ENCODE assay signal across 13 cellular contexts in genomic region chr6:137816133-137816579, GRCh38. TPM values are rescaled to one million over a fixed set of nuclear protein-coding genes. Genes with fewer than 3 reads are reported as not detected.
A peak's percentile ranks its signal among the peaks of the same experiment; 100 is the strongest.
DNase-seq lines count a peak whose midpoint lies in the region; ATAC-seq, FAIRE-seq and TF ChIP-seq lines count a peak whose summit lies in the region.
"Had no signal": no experiment of that assay in that cellular context is flagged by ENCODE, and none has a peak within 500 bp of the region (broad histone marks: within the 10 kb centered on the region; RNA-seq: fewer than 3 reads in every experiment).

No MANE protein-coding gene starts in this region.

- SMC1A ChIA-PET in GM12878 (lab: Charles Lee; ENCODE audit: uncharacterized antibody, unreplicated experiment) = interaction anchor here (0.7 to 2.7 kb wide), 18 partner anchors 9 to 108 kb away, joined by 3 to 15 read pairs (median 4); partner anchors contain the start of gene TNFAIP3

- no peaks in the 10 kb centered on the region for H3K9me3 ChIP-seq in BLaER1 treated with 17β-estradiol and CSF1 and Interleukin-3, amounts not matched to agents 10 nM and 100 nM (replicated peaks in 1 of 11)
- H3K9me3 ChIP-seq in GM12878 (replicated peaks; ENCODE audit: control insufficient read depth, insufficient read depth, low read length) (peaks cover 2% of the 10 kb centered on the region; the same call in 1 of the 3 replicates), endodermal cell (ENCODE audit: control insufficient read depth, low read length) (no peaks in the 10 kb centered on the region)
- H3K9me3 ChIP-seq: left lung had no signal

- peak overlapping the region; percentile 61 to 91 (median 81) for H3K4me2 ChIP-seq in BLaER1 treated with 17β-estradiol and CSF1 and Interleukin-3, amounts not matched to agents 10 nM and 100 nM
- H3K4me2 ChIP-seq in GM12878 (ENCODE audit: control insufficient read depth, insufficient read depth) = peak overlapping the region; percentile 92

- H3K9me3 Mint-ChIP-seq in endodermal cell = no peaks in the 10 kb centered on the region
- H3K9me3 Mint-ChIP-seq: WTC11 had no signal

- peak; percentile 33 for ATAC-seq in GM18907 (IDR thresholded peaks at IDR 0.05; ENCODE audit: unreplicated experiment)
- ATAC-seq in HG03432 (IDR thresholded peaks at IDR 0.05; ENCODE audit: unreplicated experiment) = peak; percentile 51
- peak; percentile 65 for ATAC-seq in GM12878
- ATAC-seq: left lung, WTC11 had no signal

- H3K27me3 ChIP-seq in BLaER1 treated with 17β-estradiol and CSF1 and Interleukin-3, amounts not matched to agents 10 nM and 100 nM = no peaks in the 10 kb centered on the region
- H3K27me3 ChIP-seq in GM12878 (replicated peaks in 1 of 2; ENCODE audit: control insufficient read depth in 2 of 2, insufficient read depth in 2 of 2, low read length in 1 of 2) = no peaks in the 10 kb centered on the region
- no peaks in the 10 kb centered on the region for H3K27me3 ChIP-seq in endodermal cell (ENCODE audit: control insufficient read depth, insufficient read depth, low read length, poor library complexity, severe bottlenecking)
- H3K27me3 ChIP-seq: brain microvascular endothelial cell, left lung had no signal

- H3K4me1 Mint-ChIP-seq in endodermal cell = no peaks in the 10 kb centered on the region

- intact Hi-C loops in GM12878 (cut with micrococcal nuclease; ENCODE audit: unreplicated experiment) = no loop called here

- no peak for TF ChIP-seq RAD21 in GM12878 (IDR thresholded peaks at IDR 0.05; ENCODE audit: insufficient read depth, low read depth, low read length)

- no peak overlapping the region for H3K27ac Mint-ChIP-seq in endodermal cell
- H3K27ac Mint-ChIP-seq: WTC11 had no signal

- RAD21 ChIA-PET in GM12878 (lab: Charles Lee; ENCODE audit: unreplicated experiment) = interaction anchor here (0.7 to 4.2 kb wide), 15 partner anchors 9 to 129 kb away, joined by 3 to 12 read pairs (median 4); no protein-coding TSS in a partner anchor

- in situ Hi-C loops in GM12878 (cut with MboI) = no loop called here

- TF ChIP-seq EP300 in GM12878 (IDR thresholded peaks at IDR 0.05; ENCODE audit: borderline replicate concordance in 1 of 2, control insufficient read depth in 1 of 2, low read depth in 2 of 2, low read length in 2 of 2) = no peak

- TF ChIP-seq CTCF in GM12878 (IDR thresholded peaks at IDR 0.05 in 2 of 3, conservative IDR thresholded peaks at IDR 0.05 in 1 of 3; ENCODE audit: control insufficient read depth in 2 of 3, extremely low read depth in 1 of 3, insufficient read depth in 1 of 3, low read depth in 3 of 3, low read length in 3 of 3) = no peak
- TF ChIP-seq CTCF in endodermal cell (conservative IDR thresholded peaks at IDR 0.05) = no peak

- POLR2A ChIA-PET in GM12878 (lab: Charles Lee) = interaction anchor here (0.6 to 1.8 kb wide), 7 partner anchors 10 to 52 kb away, joined by 3 to 10 read pairs (median 5); no protein-coding TSS in a partner anchor

- CTCF ChIA-PET in GM12878 (lab: Yijun Ruan, JAX) = interaction anchor here (0.9 to 1.9 kb wide), 5 partner anchors 9 to 123 kb away, joined by 3 to 14 read pairs (median 3); no protein-coding TSS in a partner anchor

- peak overlapping the region in 7 of 11 experiments; percentile 7 to 63 (median 37); a peak in 11 of 22 replicates for H3K9ac ChIP-seq in BLaER1 treated with 17β-estradiol and CSF1 and Interleukin-3, amounts not matched to agents 10 nM and 100 nM
- H3K9ac ChIP-seq in GM12878 (ENCODE audit: control insufficient read depth, insufficient read depth, low read length) = peak overlapping the region; percentile 57
- H3K9ac ChIP-seq in endodermal cell (ENCODE audit: extremely low read depth, low read length, poor library complexity, severe bottlenecking) = no peak overlapping the region

- DNase-seq in GM12878 (ENCODE audit: low read depth, low spot score) = no peak
- DNase-seq in NCI-H1436 (lab: John Stamatoyannopoulos, UW) = no peak
- no peak for DNase-seq in AG08396 (ENCODE audit: low spot score)
- DNase-seq in endodermal cell = no peak
- DNase-seq in HPDE6-E6E7 (ENCODE audit: extremely low spot score) = no peak
- DNase-seq: brain microvascular endothelial cell, COR-L47, left lung, NCI-H1092 had no signal

- H3K36me3 ChIP-seq in BLaER1 treated with 17β-estradiol and CSF1 and Interleukin-3, amounts not matched to agents 10 nM and 100 nM = no peaks in the 10 kb centered on the region
- H3K36me3 ChIP-seq in GM12878 (ENCODE audit: control insufficient read depth in 2 of 2, insufficient read depth in 2 of 2, low read length in 1 of 2) (no peaks in the 10 kb centered on the region), endodermal cell (ENCODE audit: control insufficient read depth, insufficient read depth, low read length) (no peaks in the 10 kb centered on the region)
- H3K36me3 ChIP-seq: brain microvascular endothelial cell, left lung had no signal

- BruUV-seq in GM12878 (replicated peaks; lab: Mats Ljungman, UMichigan) = no TSS peak

- H3K79me2 ChIP-seq in GM12878 (ENCODE audit: control insufficient read depth, insufficient read depth, low read length) = no peaks in the 10 kb centered on the region

- no peak overlapping the region for H3K4me3 Mint-ChIP-seq in endodermal cell
- H3K4me3 Mint-ChIP-seq: WTC11 had no signal

- H3K4me3 ChIP-seq in BLaER1 treated with 17β-estradiol and CSF1 and Interleukin-3, amounts not matched to agents 10 nM and 100 nM = peak overlapping the region in 1 of 10 experiments; percentile 17; a peak in 4 of 20 replicates
- peak overlapping the region; percentile 44; the same call in 1 of the 2 replicates for H3K4me3 ChIP-seq in GM12878
- H3K4me3 ChIP-seq in endodermal cell (ENCODE audit: low read length) = no peak overlapping the region
- H3K4me3 ChIP-seq: left lung had no signal

- no peak for TF ChIP-seq POLR2A in GM12878 (IDR thresholded peaks at IDR 0.05; ENCODE audit: low read depth, low read length)

- H3K4me1 ChIP-seq in BLaER1 treated with 17β-estradiol and CSF1 and Interleukin-3, amounts not matched to agents 10 nM and 100 nM = peaks cover 61 to 75% (median 65%) of the 10 kb centered on the region in 10 experiments
- peaks cover 41% of the 10 kb centered on the region for H3K4me1 ChIP-seq in GM12878 (ENCODE audit: control insufficient read depth, insufficient read depth, low read length)
- H3K4me1 ChIP-seq in endodermal cell (ENCODE audit: control insufficient read depth, insufficient read depth, low read length) = no peaks in the 10 kb centered on the region

- WGBS in GM12878 (ENCODE audit: insufficient coverage, insufficient replicate concordance, low lambda C conversion rate, missing lambda C conversion rate) = 31% methylated on average over 6 of the region's 6 CpGs
- WGBS in endodermal cell (ENCODE audit: insufficient coverage in 1 of 2, insufficient read length in 1 of 2), 2 experiments = 76 to 100% methylated on average over 1 to 6 of the region's 6 CpGs

- no peak for FAIRE-seq in GM12878 (lab: Jason Lieb, UNC)

- H3K27me3 Mint-ChIP-seq in endodermal cell (ENCODE audit: insufficient read depth) = no peaks in the 10 kb centered on the region

- peak overlapping the region in 10 of 11 experiments; percentile 16 to 82 (median 50); a peak in 16 of 22 replicates for H3K27ac ChIP-seq in BLaER1 treated with 17β-estradiol and CSF1 and Interleukin-3, amounts not matched to agents 10 nM and 100 nM
- H3K27ac ChIP-seq in GM12878 (ENCODE audit: control insufficient read depth, insufficient read depth) (peak overlapping the region; percentile 81), endodermal cell (ENCODE audit: low read depth, low read length) (no peak overlapping the region)
- H3K27ac ChIP-seq: brain microvascular endothelial cell had no signal

- no peaks in the 10 kb centered on the region for H3K36me3 Mint-ChIP-seq in endodermal cell (ENCODE audit: low read depth)
- H3K36me3 Mint-ChIP-seq: WTC11 had no signal

- H4K20me1 ChIP-seq in BLaER1 treated with 17β-estradiol and CSF1 and Interleukin-3, amounts not matched to agents 10 nM and 100 nM = no peaks in the 10 kb centered on the region
- no peaks in the 10 kb centered on the region for H4K20me1 ChIP-seq in GM12878 (ENCODE audit: control insufficient read depth, insufficient read depth)

- peak overlapping the region; percentile 82 for H2AFZ ChIP-seq in GM12878 (ENCODE audit: control insufficient read depth, low read depth, low read length)

TF ChIP-seq in GM12878, 131 proteins besides CTCF, POLR2A, EP300 and RAD21 (continues in another document):
- peak; percentile 58; the same call in 1 of the 2 replicates for TF ChIP-seq RELB (IDR thresholded peaks at IDR 0.05; ENCODE audit: low read depth)
- TF ChIP-seq DPF2 (IDR thresholded peaks at IDR 0.05) = peak; percentile 47; the same call in 1 of the 2 replicates

RNA-seq across cellular contexts. Expression of gene TNFAIP3, which starts 50.9 kb away (rescaled TPM):
- 258 and 260 TPM in 2 replicates for total RNA-seq in GM12878 (2013; cell fraction: nucleolus; rRNA removed)
- 84.0 and 96.8 TPM in 2 replicates for total RNA-seq in GM12878 (2014; rRNA removed)
- 81.4 and 82.4 TPM in 2 replicates for total RNA-seq in GM12878 (2014; rRNA removed; fragmentation: Illumina TruSeq; extraction: Trizol)
- 220 and 229 TPM in 2 replicates for total RNA-seq in GM12878 (2021)
- 59.4 TPM for polyA plus RNA-seq in GM12878 (2011; ENCODE audit: low read depth)
- polyA plus RNA-seq in GM12878 (2011; rRNA removed) = 308 and 350 TPM in 2 replicates
- polyA plus RNA-seq in GM12878 (2011; cell fraction: cytosol; rRNA removed) = 204 and 210 TPM in 2 replicates
- 565 and 695 TPM in 2 replicates for polyA plus RNA-seq in GM12878 (2011; cell fraction: nucleus; rRNA removed)
- polyA plus RNA-seq in GM12878 (2012) = 64.6 and 107 TPM in 2 replicates
- 149 and 171 TPM in 2 replicates for polyA plus RNA-seq in GM12878 (2014; fragmentation: Illumina TruSeq; extraction: Trizol)
- 10 to 100 TPM; 18.0 to 31.5 TPM for polyA plus RNA-seq in GM12878 (2014; fragmentation: Nextera tagmentation; extraction: Ambion mirVana)
- polyA plus RNA-seq in GM12878 (2014; rRNA removed) = 138 and 149 TPM in 2 replicates
- 100 to 1,000 TPM; 126 to 128 TPM for polyA plus RNA-seq in GM12878 (2016; fragmentation: Nextera tagmentation; extraction: Ambion mirVana)
- polyA minus RNA-seq in GM12878 (2011; rRNA and poly(A)+ RNA removed) = 268 and 281 TPM in 2 replicates
- 95.9 and 104 TPM in 2 replicates for polyA minus RNA-seq in GM12878 (2011; cell fraction: cytosol; rRNA and poly(A)+ RNA removed)
- polyA minus RNA-seq in GM12878 (2011; cell fraction: nucleus; rRNA and poly(A)+ RNA removed) = 243 and 270 TPM in 2 replicates
- 10 to 100 TPM in 1 of 2 donors, 1 to 10 TPM in 1; 4.4 to 12.3 TPM for total RNA-seq in endodermal cell
- polyA plus RNA-seq in endodermal cell (2013, experiment 1 of 2) = 3.6 TPM
- 4.2 TPM for polyA plus RNA-seq in endodermal cell (2013, experiment 2 of 2)

Comparison
In these comparisons a context has a peak if more than half of its experiments do, and no peak if none do; other contexts are left out.
1. RNA of gene TNFAIP3, which starts 50.9 kb away (total RNA-seq): 81.4 to 260 TPM in GM12878; 4.4 to 12.3 TPM in endodermal cell; every median in the first group is over 4 times any median in the second.
2. Peak in every context shown above with its lines, with median percentiles within 50 percentile points of each other: ATAC-seq.